ENCODE assay signal across 31 cellular contexts in genomic region chr5:96222129-96222528, GRCh38.
"Had no signal": no experiment of that assay in that cellular context is flagged by ENCODE, and none has a peak within 500 bp of the region (broad histone marks: within the 10 kb centered on the region; RNA-seq: fewer than 3 reads in every experiment).

No MANE protein-coding gene starts in this region.

- H3K36me3 ChIP-seq: lower lobe of right lung, pancreas, prostate gland, stomach, thyroid gland, upper lobe of right lung, uterus had no signal

- H3K4me3 ChIP-seq: lower lobe of right lung, pancreas, prostate gland, skin epidermis, stomach, testis, thyroid gland, upper lobe of right lung, uterus had no signal

- H3K4me1 Mint-ChIP-seq: stimulated activated naive B cell treated with anti-CD40 and anti-IgM and Interleukin-4, amounts not matched to agents 10 μg/mL and 1 μg/mL and 100 μg/mL, for 72 hours had no signal

- H3K27ac Mint-ChIP-seq: naive thymus-derived CD8-positive, alpha-beta T cell; nephron; stimulated activated naive B cell treated with anti-CD40 and anti-IgM and Interleukin-4, amounts not matched to agents 10 μg/mL and 1 μg/mL and 100 μg/mL, for 72 hours had no signal

- H3K4me3 Mint-ChIP-seq: naive thymus-derived CD8-positive, alpha-beta T cell; nephron; neural crest cell; stimulated activated naive B cell treated with anti-CD40 and anti-IgM and Interleukin-4, amounts not matched to agents 10 μg/mL and 1 μg/mL and 100 μg/mL, for 72 hours had no signal

- H3K36me3 Mint-ChIP-seq: naive thymus-derived CD8-positive, alpha-beta T cell; stimulated activated naive B cell treated with anti-CD40 and anti-IgM and Interleukin-4, amounts not matched to agents 10 μg/mL and 1 μg/mL and 100 μg/mL, for 72 hours had no signal

- DNase-seq: kidney glomerular epithelial cell; left cardiac atrium; left ventricle myocardium superior; lower lobe of right lung; mammary epithelial cell; mesenchymal stem cell; naive thymus-derived CD8-positive, alpha-beta T cell; nucleus accumbens; pancreas; posterior cingulate gyrus; retina; right cardiac atrium; stimulated activated CD4-positive, alpha-beta T cell treated with anti-CD3 and anti-CD28 coated beads, Interleukin-12 subunit alpha, Interleukin-12 subunit beta, amount 100 ng/mL, for 4 hours; stimulated activated CD4-positive, alpha-beta T cell treated with anti-CD3 and anti-CD28 coated beads, Interleukin-15, amount 100 ng/mL, for 24 hours; stimulated activated CD4-positive, alpha-beta T cell treated with anti-CD3 and anti-CD28 coated beads, Interleukin-2, amount 100 ng/mL, for 24 hours; stimulated activated CD4-positive, alpha-beta T cell treated with anti-CD3 and anti-CD28 coated beads, Interleukin-4, amount 100 ng/mL, for 1 hour; stimulated activated naive B cell treated with anti-CD40 and anti-IgM and Interleukin-4, amounts not matched to agents 10 μg/mL and 1 μg/mL and 100 μg/mL, for 72 hours; stimulated activated naive CD8-positive, alpha-beta T cell treated with anti-CD3 and anti-CD28 coated beads, Interleukin-15, Interleukin-2, amounts not matched to agents 100 U/mL and 50 U/mL, for 24 hours; stomach; testis; thyroid gland; trophoblast cell; upper lobe of right lung; uterus had no signal

- H3K27ac ChIP-seq: lower lobe of right lung, pancreas, prostate gland, skin epidermis, stomach, testis, thyroid gland, upper lobe of right lung, uterus had no signal

- H3K9me3 Mint-ChIP-seq: nephron had no signal

- H3K9me3 ChIP-seq: lower lobe of right lung, pancreas, prostate gland, stomach, testis, thyroid gland, upper lobe of right lung, uterus had no signal

- H3K4me1 ChIP-seq: lower lobe of right lung, pancreas, prostate gland, testis, thyroid gland, upper lobe of right lung, uterus had no signal

- ATAC-seq: left cardiac atrium; left lobe of liver; left ventricle myocardium superior; lower lobe of right lung; naive thymus-derived CD8-positive, alpha-beta T cell; pancreas; right cardiac atrium; sciatic nerve; stimulated activated naive B cell treated with anti-CD40 and anti-IgM and Interleukin-4, amounts not matched to agents 10 μg/mL and 1 μg/mL and 100 μg/mL, for 72 hours; stimulated activated naive CD8-positive, alpha-beta T cell treated with anti-CD3 and anti-CD28 coated beads, Interleukin-15, Interleukin-2, amounts not matched to agents 100 U/mL and 50 U/mL, for 24 hours; upper lobe of right lung had no signal

- FAIRE-seq: keratinocyte, pancreas had no signal
